Comparison of ENCODE assay signal across 15 cellular contexts in genomic region chr6:154460306-154461071, GRCh38. TPM values are rescaled to one million over a fixed set of nuclear protein-coding genes. Genes with fewer than 3 reads are reported as not detected.
A peak's percentile ranks its signal among the peaks of the same experiment; 100 is the strongest.
DNase-seq lines count a peak whose midpoint lies in the region; FAIRE-seq and TF ChIP-seq lines count a peak whose summit lies in the region.
"Had no signal": no experiment of that assay in that cellular context is flagged by ENCODE, and none has a peak within 500 bp of the region (broad histone marks: within the 10 kb centered on the region; RNA-seq: fewer than 3 reads in every experiment).

No MANE protein-coding gene starts in this region.

- DNase-seq in ACHN (peak; percentile 64), MG63 (peak; percentile 43), H1 (ENCODE audit: low read depth in 1 of 2, low spot score in 2 of 2) (no peak), LoVo (ENCODE audit: low spot score) (no peak), NK-92 (lab: John Stamatoyannopoulos, UW; ENCODE audit: unreplicated experiment) (no peak), NOMO-1 (lab: John Stamatoyannopoulos, UW; ENCODE audit: unreplicated experiment in 2 of 2) (no peak)
- DNase-seq in activated effector memory CD4-positive, alpha-beta T cell treated with Interleukin-2 at 50 U/mL for 16 hours = no peak
- DNase-seq: activated naive CD8-positive, alpha-beta T cell treated with anti-CD3 and anti-CD28 coated beads for 36 hours; midbrain; NCI-H1092; NCI-H510A; T1000; upper lobe of left lung had no signal

- H2AFZ ChIP-seq in H1 (ENCODE audit: low read length) = no peak overlapping the region

- CTCF ChIA-PET in H1 (lab: Charles Lee; ENCODE audit: partially characterized antibody) = interaction anchor here (1.2 kb wide), 1 partner anchor 14 kb away, joined by 4 read pairs; no protein-coding TSS in a partner anchor

- H4K5ac ChIP-seq in H1 (ENCODE audit: insufficient read length, low read depth, low read length) = no peak overlapping the region

- in situ Hi-C loops in ACHN (cut with HindIII; ENCODE audit: low pct_ligation_motif_present, low pct_unique_long_range_greater_than_20kb, low sequenced_read_pairs) = no loop called here

- no peak overlapping the region for H4K8ac ChIP-seq in H1 (ENCODE audit: extremely low read depth, insufficient read depth, low read length)

- H3K9me3 ChIP-seq in MG63 (no peaks in the 10 kb centered on the region), H1 (ENCODE audit: insufficient read depth in 2 of 2, low read depth in 1 of 2, low read length in 1 of 2) (no peaks in the 10 kb centered on the region), muscle layer of duodenum (ENCODE audit: control insufficient read depth in 1 of 2, low read length in 2 of 2) (no peaks in the 10 kb centered on the region)
- H3K9me3 ChIP-seq: right atrium auricular region, upper lobe of left lung had no signal

- H3K27ac ChIP-seq in H1 (ENCODE audit: low read depth, low read length) (no peak overlapping the region), muscle layer of duodenum (ENCODE audit: low read length) (peak overlapping the region; percentile 68)
- H3K27ac ChIP-seq: right atrium auricular region, upper lobe of left lung had no signal

- no peak overlapping the region for H3K9ac ChIP-seq in H1 (replicated peaks in 1 of 4; ENCODE audit: extremely low read depth in 1 of 4, low read depth in 3 of 4, low read length in 3 of 4)

- no peak for TF ChIP-seq EP300 in H1 (IDR thresholded peaks at IDR 0.05; ENCODE audit: borderline replicate concordance in 1 of 2, low read depth in 2 of 2, low read length in 2 of 2)

- H4K91ac ChIP-seq in H1 (replicated peaks; ENCODE audit: insufficient read length, low read length) = no peak overlapping the region

- no peak for TF ChIP-seq RAD21 in H1 (IDR thresholded peaks at IDR 0.05 in 1 of 2, conservative IDR thresholded peaks at IDR 0.05 in 1 of 2; ENCODE audit: low read depth in 2 of 2, low read length in 2 of 2)

- no peak overlapping the region for H2BK15ac ChIP-seq in H1 (ENCODE audit: low read length)

- peaks cover 3% of the 10 kb centered on the region; the same call in 1 of the 2 replicates for H3K79me1 ChIP-seq in H1 (ENCODE audit: low read depth, low read length)

- H3K18ac ChIP-seq in H1 (ENCODE audit: extremely low read depth, low read length) = no peak overlapping the region

- WGBS in H1 (ENCODE audit: extremely low coverage in 1 of 2, insufficient coverage in 1 of 2, insufficient read length in 1 of 2, insufficient replicate concordance in 2 of 2, low coverage in 1 of 2, low lambda C conversion rate in 2 of 2, missing lambda C conversion rate in 1 of 2), 2 experiments = 88% methylated on average over 13 of the region's 13 CpGs; no CpG with 5 or more reads in 1 of the 2 experiments

- peak overlapping the region; percentile 25 for H3K4me3 ChIP-seq in MG63
- H3K4me3 ChIP-seq in H1 (ENCODE audit: extremely low read depth in 1 of 4, insufficient read depth in 2 of 4, low read depth in 3 of 4, low read length in 4 of 4) = no peak overlapping the region
- no peak overlapping the region for H3K4me3 ChIP-seq in muscle layer of duodenum (ENCODE audit: low read depth in 1 of 2, low read length in 2 of 2)
- H3K4me3 ChIP-seq: right atrium auricular region, upper lobe of left lung had no signal

- peak; percentile 36 for FAIRE-seq in H1 (lab: Jason Lieb, UNC)

- H3K79me2 ChIP-seq in H1 (ENCODE audit: control insufficient read depth in 1 of 2, insufficient read depth in 2 of 2, low read length in 2 of 2) = no peaks in the 10 kb centered on the region

- H3K27me3 ChIP-seq in MG63 = no peaks in the 10 kb centered on the region
- no peaks in the 10 kb centered on the region for H3K27me3 ChIP-seq in H1 (replicated peaks in 1 of 4; ENCODE audit: control insufficient read depth in 3 of 4, extremely low read depth in 1 of 4, insufficient read depth in 3 of 4, low read length in 3 of 4)
- H3K27me3 ChIP-seq in muscle layer of duodenum (ENCODE audit: low read depth, low read length) = no peaks in the 10 kb centered on the region
- H3K27me3 ChIP-seq: right atrium auricular region, upper lobe of left lung had no signal

- H2AK5ac ChIP-seq in H1 (ENCODE audit: low read depth, low read length) = no peak overlapping the region

- no peak overlapping the region for H3K14ac ChIP-seq in H1 (ENCODE audit: insufficient read length)

- no peaks in the 10 kb centered on the region for H3K23me2 ChIP-seq in H1 (ENCODE audit: low read depth, low read length)

- no peaks in the 10 kb centered on the region for H3K36me3 ChIP-seq in MG63
- H3K36me3 ChIP-seq in H1 (ENCODE audit: control insufficient read depth in 2 of 4, insufficient read depth in 4 of 4, low read length in 3 of 4) = no peaks in the 10 kb centered on the region
- H3K36me3 ChIP-seq in muscle layer of duodenum (ENCODE audit: control insufficient read depth in 1 of 2, insufficient read depth in 2 of 2, low read length in 2 of 2) = peaks cover 0 to 5% of the 10 kb centered on the region in 2 donors
- H3K36me3 ChIP-seq: right atrium auricular region, upper lobe of left lung had no signal

- H3K4me1 ChIP-seq in H1 (replicated peaks in 1 of 4; ENCODE audit: control insufficient read depth in 3 of 4, insufficient read depth in 4 of 4, low read length in 3 of 4) (peaks cover 0 to 6% (median 1%) of the 10 kb centered on the region in 4 experiments; a peak in 2 of 7 replicates), muscle layer of duodenum (ENCODE audit: control insufficient read depth in 1 of 2, insufficient read depth in 2 of 2, low read length in 2 of 2) (peaks cover 0 to 16% of the 10 kb centered on the region in 2 donors)

- H3K56ac ChIP-seq in H1 (replicated peaks; ENCODE audit: insufficient read length, low read depth, low read length) = no peak overlapping the region

- H2BK120ac ChIP-seq in H1 (replicated peaks; ENCODE audit: low read depth, low read length) = no peak overlapping the region

- no peak overlapping the region for H3K4ac ChIP-seq in H1 (replicated peaks; ENCODE audit: insufficient read length, low read depth, low read length)

- no peak overlapping the region for H2BK20ac ChIP-seq in H1 (ENCODE audit: low read length)

- H3K23ac ChIP-seq in H1 (ENCODE audit: insufficient read length) = no peak overlapping the region

- no peak overlapping the region for H3K4me2 ChIP-seq in H1 (ENCODE audit: insufficient read depth in 1 of 2, low read depth in 2 of 2, low read length in 2 of 2)

- POLR2A ChIA-PET in H1 (lab: Charles Lee; ENCODE audit: partially characterized antibody) = no interaction called here

- TF ChIP-seq POLR2A in H1 (IDR thresholded peaks at IDR 0.05; ENCODE audit: control extremely low read depth in 1 of 2, low read depth in 2 of 2, low read length in 2 of 2) = no peak

- no peak for TF ChIP-seq CTCF in H1 (IDR thresholded peaks at IDR 0.05; ENCODE audit: control extremely low read depth in 1 of 3, insufficient read depth in 1 of 3, low read depth in 1 of 3, low read length in 3 of 3)

- no peak overlapping the region for H2BK12ac ChIP-seq in H1 (ENCODE audit: low read depth, low read length)

- no peaks in the 10 kb centered on the region for H4K20me1 ChIP-seq in H1 (replicated peaks in 1 of 2; ENCODE audit: control insufficient read depth in 1 of 2, insufficient read depth in 2 of 2, low read length in 2 of 2)

- H2BK5ac ChIP-seq in H1 (ENCODE audit: low read depth, low read length) = no peak overlapping the region

TF ChIP-seq in H1, 55 proteins besides CTCF, POLR2A, EP300 and RAD21:
- no peak for TF ChIP-seq CEBPB (IDR thresholded peaks at IDR 0.05; ENCODE audit: low read depth, low read length)
- TF ChIP-seq YY1 (IDR thresholded peaks at IDR 0.05; ENCODE audit: low read depth, low read length) = no peak
- TF ChIP-seq KDM5A (IDR thresholded peaks at IDR 0.05; ENCODE audit: low read length) = no peak

RNA-seq across cellular contexts. Expression of gene CNKSR3, which starts 50.0 kb away (rescaled TPM):
- total RNA-seq in MG63 (2014; rRNA removed; shearing (Covaris generic); ENCODE audit: low replicate concordance) = 12.1 and 29.2 TPM in 2 replicates
- 6.2 and 6.3 TPM in 2 replicates for total RNA-seq in H1 (2021; fragmentation: NEBNext Ultra II Directional; extraction: Animal tissue kit (Norgen Biotek cat#: 25700))
- polyA plus RNA-seq in H1 (2011; rRNA removed) = 1.2 and 2.1 TPM in 2 replicates
- polyA plus RNA-seq in H1 (2011; cell fraction: cytosol; rRNA removed) = 1.6 TPM
- polyA plus RNA-seq in H1 (2011; cell fraction: nucleus; rRNA removed) = 2.1 TPM
- polyA plus RNA-seq in H1 (2012, experiment 1 of 2) = 4.4 to 5.5 TPM (median 5.0 TPM) in 4 replicates
- 1.6 TPM for polyA plus RNA-seq in H1 (2012, experiment 2 of 2)
- polyA plus RNA-seq in H1 (2013, experiment 1 of 2) = 2.2 TPM
- 1.7 TPM for polyA plus RNA-seq in H1 (2013, experiment 2 of 2)
- polyA minus RNA-seq in H1 (2011; rRNA and poly(A)+ RNA removed) = 3.2 TPM in 2 replicates
- polyA minus RNA-seq in H1 (2011; cell fraction: cytosol; rRNA and poly(A)+ RNA removed) = 1.7 TPM
- 2.1 TPM for polyA minus RNA-seq in H1 (2011; cell fraction: nucleus; rRNA and poly(A)+ RNA removed)

Comparison
In these comparisons a context has a peak if more than half of its experiments do, and no peak if none do; other contexts are left out.
1. DNase-seq: peak in ACHN (single experiment) and MG63 (single experiment); none in H1 (0 of 2), LoVo (single experiment), NK-92 (single experiment), activated effector memory CD4-positive, alpha-beta T cell treated with Interleukin-2 at 50 U/mL for 16 hours (single experiment) and NOMO-1 (0 of 2).